In the genomic region with DNA sequence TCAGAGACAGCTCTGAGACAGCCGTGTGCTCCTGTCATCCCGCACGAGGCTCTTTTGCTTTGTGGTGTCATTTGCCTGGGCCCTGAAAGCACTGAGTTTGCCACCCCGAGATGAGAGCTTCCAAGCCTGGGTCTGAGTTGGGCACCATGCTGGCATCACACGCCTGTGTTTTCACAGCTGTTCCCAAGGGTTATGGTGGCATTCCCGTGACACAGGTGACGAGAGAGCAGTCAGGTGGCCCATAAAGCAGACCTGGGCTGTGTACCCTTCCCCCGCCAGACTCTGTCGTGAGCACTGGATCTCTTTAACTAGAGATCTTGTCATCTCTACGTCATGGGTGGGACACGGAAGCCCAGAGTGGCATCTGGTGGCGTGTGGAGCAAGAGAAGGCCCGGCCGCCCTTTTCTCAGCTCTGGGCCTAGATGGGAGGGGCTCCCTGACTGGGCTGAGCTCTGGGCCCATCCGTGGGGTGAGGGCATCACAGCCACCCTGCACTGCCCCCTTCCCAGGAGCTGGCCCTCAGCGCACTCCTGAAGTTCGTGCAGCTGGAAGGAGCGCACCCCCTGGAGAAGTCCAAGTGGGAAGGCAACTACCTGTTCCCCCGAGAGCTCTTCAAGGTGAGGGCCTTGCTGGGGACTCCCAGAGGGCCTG, we compare ENCODE assay signal across 2 cellular contexts.
TF ChIP-seq lines count a peak whose summit lies in the region.

No MANE protein-coding gene starts in this region.

TF ChIP-seq in SK-N-SH, 30 proteins besides CTCF, POLR2A, EP300 and RAD21 (continued from another document):
- TF ChIP-seq ZBTB33 (IDR thresholded peaks at IDR 0.05; ENCODE audit: borderline replicate concordance, low read depth) (no peak), CHD2 (IDR thresholded peaks at IDR 0.05; ENCODE audit: low read length, partially characterized antibody) (no peak), SMC3 (IDR thresholded peaks at IDR 0.05; ENCODE audit: low read depth, low read length) (no peak), NFIC (IDR thresholded peaks at IDR 0.05; ENCODE audit: borderline replicate concordance) (no peak), FOXJ3 (CRISPR knock-in tag; IDR thresholded peaks at IDR 0.05) (no peak), MXI1 (IDR thresholded peaks at IDR 0.05; ENCODE audit: low read depth, low read length) (no peak), IRF3 (IDR thresholded peaks at IDR 0.05; ENCODE audit: low read depth, low read length) (no peak)
TF ChIP-seq in SK-N-SH: peak in this region for 0.

TF ChIP-seq in SK-N-SH treated with all-trans-retinoic acid at 6 μM for 48 hours, 23 proteins besides CTCF, POLR2A, EP300 and RAD21 (continued from another document):
- TF ChIP-seq, protein P1, sequence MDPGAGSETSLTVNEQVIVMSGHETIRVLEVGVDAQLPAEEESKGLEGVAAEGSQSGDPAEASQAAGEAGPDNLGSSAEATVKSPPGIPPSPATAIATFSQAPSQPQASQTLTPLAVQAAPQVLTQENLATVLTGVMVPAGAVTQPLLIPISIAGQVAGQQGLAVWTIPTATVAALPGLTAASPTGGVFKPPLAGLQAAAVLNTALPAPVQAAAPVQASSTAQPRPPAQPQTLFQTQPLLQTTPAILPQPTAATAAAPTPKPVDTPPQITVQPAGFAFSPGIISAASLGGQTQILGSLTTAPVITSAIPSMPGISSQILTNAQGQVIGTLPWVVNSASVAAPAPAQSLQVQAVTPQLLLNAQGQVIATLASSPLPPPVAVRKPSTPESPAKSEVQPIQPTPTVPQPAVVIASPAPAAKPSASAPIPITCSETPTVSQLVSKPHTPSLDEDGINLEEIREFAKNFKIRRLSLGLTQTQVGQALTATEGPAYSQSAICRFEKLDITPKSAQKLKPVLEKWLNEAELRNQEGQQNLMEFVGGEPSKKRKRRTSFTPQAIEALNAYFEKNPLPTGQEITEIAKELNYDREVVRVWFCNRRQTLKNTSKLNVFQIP (CRISPR knock-in tag; IDR thresholded peaks at IDR 0.05; ENCODE audit: borderline replicate concordance, low read depth) = no peak
- TF ChIP-seq OSR1 (CRISPR knock-in tag; IDR thresholded peaks at IDR 0.05) (no peak), CSRNP3 (CRISPR knock-in tag; IDR thresholded peaks at IDR 0.05) (no peak)
